9 cellular contexts compared by ENCODE assay signal in the genomic region with DNA sequence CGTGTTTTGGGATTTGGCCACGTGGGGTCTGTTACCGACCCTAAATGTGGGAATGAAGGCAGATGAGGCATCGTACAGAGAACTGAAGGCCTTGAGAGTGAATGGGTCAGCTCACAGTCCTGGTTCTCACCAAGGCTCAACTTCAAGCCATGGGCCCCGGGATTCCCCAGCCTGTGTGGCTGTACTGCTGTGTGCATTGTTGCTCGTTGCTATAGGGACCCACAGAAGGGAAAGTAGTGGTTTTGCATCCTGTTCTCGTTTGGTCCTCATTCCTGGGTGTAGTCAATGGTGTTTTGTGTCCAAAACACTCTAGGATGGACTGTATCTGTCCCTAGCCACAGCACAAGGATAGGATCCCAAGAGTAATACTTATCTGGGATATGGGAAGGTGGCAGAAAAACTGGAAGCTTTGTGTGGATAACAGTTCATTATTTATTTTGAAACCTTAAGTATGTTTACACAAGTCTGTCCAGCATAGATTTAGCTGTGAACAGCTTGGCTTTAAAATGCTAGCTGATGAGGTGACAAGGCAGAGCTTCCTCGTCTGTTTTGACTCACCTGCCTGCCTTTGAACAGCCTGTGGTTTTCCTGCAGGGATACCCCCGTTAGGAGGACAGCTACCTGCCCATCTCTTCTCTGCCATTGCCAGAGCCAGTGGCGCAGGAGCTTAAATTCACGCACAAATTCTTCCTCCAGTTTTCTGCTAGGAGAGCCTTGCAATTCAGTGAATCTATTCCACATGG.
DNase-seq lines count a peak whose midpoint lies in the region; ATAC-seq and TF ChIP-seq lines count a peak whose summit lies in the region.
"Had no signal": no experiment of that assay in that cellular context is flagged by ENCODE, and none has a peak within 500 bp of the region (broad histone marks: within the 10 kb centered on the region; RNA-seq: fewer than 3 reads in every experiment).

No MANE protein-coding gene starts in this region.

- H3K27me3 ChIP-seq in ovary = no peaks in the 10 kb centered on the region

- no peak for TF ChIP-seq CTCF in ovary (IDR thresholded peaks at IDR 0.05)

- no peaks in the 10 kb centered on the region for H3K9me3 ChIP-seq in ovary

- peak; percentile 11 for DNase-seq in NCI-H2029 (lab: John Stamatoyannopoulos, UW)
- peak; percentile 58 for DNase-seq in glomerular visceral epithelial cell (ENCODE audit: extremely low spot score)
- no peak for DNase-seq in ovary
- DNase-seq in HuH-7.5 (ENCODE audit: low spot score) = no peak
- DNase-seq in NCI-H146 (lab: John Stamatoyannopoulos, UW) = no peak
- DNase-seq in NCI-H345 (lab: John Stamatoyannopoulos, UW) = no peak

- intact Hi-C loops in ovary (cut with DNase I) = no loop called here

- 80 to 86% (median 80%) methylated on average over 11 of the region's 11 CpGs for WGBS in ovary, 3 donors

- no peak overlapping the region for H3K4me3 ChIP-seq in ovary

- no peaks in the 10 kb centered on the region for H3K4me1 ChIP-seq in ovary (ENCODE audit: insufficient read depth)

- no peak for TF ChIP-seq POLR2A in ovary (IDR thresholded peaks at IDR 0.05)

- no peaks in the 10 kb centered on the region for H3K36me3 ChIP-seq in ovary

- ATAC-seq in GM18517 (IDR thresholded peaks at IDR 0.05; ENCODE audit: unreplicated experiment) = peak; percentile 98
- ATAC-seq in GM21737 (IDR thresholded peaks at IDR 0.05; ENCODE audit: unreplicated experiment) = peak; percentile 97

- TF ChIP-seq EP300 in ovary (IDR thresholded peaks at IDR 0.05) = no peak

- H3K27ac ChIP-seq in ovary = no peak overlapping the region
- H3K27ac ChIP-seq: epithelial cell of prostate had no signal

Comparison
In these comparisons a context has a peak if more than half of its experiments do, and no peak if none do; other contexts are left out.
1. DNase-seq: peak in NCI-H2029 (single experiment) and glomerular visceral epithelial cell (single experiment); none in ovary (0 of 5), HuH-7.5 (single experiment), NCI-H146 (single experiment) and NCI-H345 (single experiment).